15 cellular contexts compared by ENCODE assay signal in genomic region chr4:101236097-101236496, GRCh38.
"Had no signal": no experiment of that assay in that cellular context is flagged by ENCODE, and none has a peak within 500 bp of the region (broad histone marks: within the 10 kb centered on the region; RNA-seq: fewer than 3 reads in every experiment).

No MANE protein-coding gene starts in this region.

- H3K36me3 ChIP-seq: stomach, thoracic aorta had no signal

- H3K27me3 ChIP-seq: stomach had no signal

- H3K36me3 Mint-ChIP-seq: activated CD4-positive, alpha-beta memory T cell treated with anti-CD3 and anti-CD28 coated beads for 36 hours had no signal

- H3K4me3 Mint-ChIP-seq: activated CD4-positive, alpha-beta memory T cell treated with anti-CD3 and anti-CD28 coated beads for 36 hours; activated naive CD8-positive, alpha-beta T cell treated with anti-CD3 and anti-CD28 coated beads for 36 hours; nephron; T-helper 2 cell treated with Interferon-gamma antibody and Interleukin-4, amounts not matched to agents 5 μg/mL and 100 μg/mL, for 36 hours had no signal

- H3K27ac Mint-ChIP-seq: activated CD4-positive, alpha-beta memory T cell treated with anti-CD3 and anti-CD28 coated beads for 36 hours; activated naive CD8-positive, alpha-beta T cell treated with anti-CD3 and anti-CD28 coated beads for 36 hours; nephron; T-helper 2 cell treated with Interferon-gamma antibody and Interleukin-4, amounts not matched to agents 5 μg/mL and 100 μg/mL, for 36 hours had no signal

- H3K4me3 ChIP-seq: mucosa of descending colon, stomach, thoracic aorta had no signal

- DNase-seq: activated CD4-positive, alpha-beta memory T cell treated with anti-CD3 and anti-CD28 coated beads for 36 hours; activated gamma-delta T cell treated with Interleukin-2 at 50 U/mL for 16 hours; activated naive CD8-positive, alpha-beta T cell treated with anti-CD3 and anti-CD28 coated beads for 36 hours; activated T-cell treated with anti-CD3 and anti-CD28 coated beads, Interleukin-2, amount 50 U/mL, for 48 hours; anterior cingulate cortex; cerebellar nuclear complex; dermis blood vessel endothelial cell; mucosa of descending colon; stimulated activated CD4-positive, alpha-beta T cell treated with anti-CD3 and anti-CD28 coated beads, Interleukin-15, amount 100 ng/mL, for 24 hours; stimulated activated CD4-positive, alpha-beta T cell treated with anti-CD3 and anti-CD28 coated beads, Interleukin-4, amount 100 ng/mL, for 24 hours; stomach had no signal

- ATAC-seq: mucosa of descending colon had no signal

- H3K27ac ChIP-seq: stomach, thoracic aorta, VCaP had no signal

- H3K9me3 Mint-ChIP-seq: activated CD4-positive, alpha-beta memory T cell treated with anti-CD3 and anti-CD28 coated beads for 36 hours; activated naive CD8-positive, alpha-beta T cell treated with anti-CD3 and anti-CD28 coated beads for 36 hours; nephron; T-helper 2 cell treated with Interferon-gamma antibody and Interleukin-4, amounts not matched to agents 5 μg/mL and 100 μg/mL, for 36 hours had no signal

- H3K9me3 ChIP-seq: mucosa of descending colon, stomach, thoracic aorta had no signal

- H3K27me3 Mint-ChIP-seq: activated CD4-positive, alpha-beta memory T cell treated with anti-CD3 and anti-CD28 coated beads for 36 hours; activated naive CD8-positive, alpha-beta T cell treated with anti-CD3 and anti-CD28 coated beads for 36 hours had no signal
